8 cellular contexts compared by ENCODE assay signal in genomic region chr12:68745904-68746571, GRCh38. TPM values are rescaled to one million over a fixed set of nuclear protein-coding genes. Genes with fewer than 3 reads are reported as not detected.
A peak's percentile ranks its signal among the peaks of the same experiment; 100 is the strongest.
DNase-seq lines count a peak whose midpoint lies in the region; ATAC-seq and TF ChIP-seq lines count a peak whose summit lies in the region.

TSS of gene SLC35E3 (plus strand) at chr12:68746176. CDS start at chr12:68746378, 202 bp downstream.

- peaks cover 14% of the 10 kb centered on the region for H3K36me3 ChIP-seq in SU-DHL-6 (ENCODE audit: low read length)
- peaks cover 6% of the 10 kb centered on the region for H3K36me3 ChIP-seq in adipocyte (ENCODE audit: control insufficient read depth, insufficient read depth, low read length, severe bottlenecking)
- H3K36me3 ChIP-seq in heart right ventricle, result peaks cover 0 to 51% (median 4%) of the 10 kb centered on the region in 9 donors

- H3K36me3 Mint-ChIP-seq in type B pancreatic cell, result peaks cover 6% of the 10 kb centered on the region

- H3K4me2 ChIP-seq in SU-DHL-6 (ENCODE audit: low read depth, low read length, poor library complexity, severe bottlenecking), result peak within 1 kb of the TSS; percentile 87

- H3K27ac Mint-ChIP-seq in type B pancreatic cell, result peak within 1 kb of the TSS; percentile 89

- H3K9me3 ChIP-seq in SU-DHL-6 (ENCODE audit: insufficient read depth, low read length), result no peaks in the 10 kb centered on the region
- H3K9me3 ChIP-seq in adipocyte (ENCODE audit: control insufficient read depth, low read length), result no peaks in the 10 kb centered on the region
- no peaks in the 10 kb centered on the region for H3K9me3 ChIP-seq in heart right ventricle

- intact Hi-C loops in heart right ventricle (cut with DNase I), result loop anchor here in 6 of 10 donors (1.0 to 10.0 kb wide), 4 partner anchors 59 to 62 kb away; partner anchors contain the start of gene MDM2 (in 5 of the 6)

- TF ChIP-seq CTCF in GM12865 (IDR thresholded peaks at IDR 0.05; ENCODE audit: insufficient read depth, low read depth, low read length, missing control alignments), result no peak
- no peak for TF ChIP-seq CTCF in SU-DHL-6 (IDR thresholded peaks at IDR 0.05; ENCODE audit: insufficient read depth, low read length, poor library complexity, severe bottlenecking)
- TF ChIP-seq CTCF in heart right ventricle (IDR thresholded peaks at IDR 0.05), result no peak
- TF ChIP-seq CTCF in type B pancreatic cell (conservative IDR thresholded peaks at IDR 0.05), result no peak

- ATAC-seq in HG02759 (IDR thresholded peaks at IDR 0.05; ENCODE audit: unreplicated experiment) (peak; percentile 98), heart right ventricle (peak; percentile 100)

- H3K4me3 Mint-ChIP-seq in type B pancreatic cell, result peak within 1 kb of the TSS; percentile 99

- 1% methylated on average over 52 of the region's 52 CpGs for WGBS in heart right ventricle, 2 donors

- peak within 1 kb of the TSS; percentile 81 for H3K4me3 ChIP-seq in GM12865 (ENCODE audit: low read depth, low read length)
- H3K4me3 ChIP-seq in SU-DHL-6 (ENCODE audit: insufficient read depth, low read length, poor library complexity, severe bottlenecking), result peak within 1 kb of the TSS; percentile 62
- peak within 1 kb of the TSS; percentile 88 for H3K4me3 ChIP-seq in adipocyte (ENCODE audit: low read length)
- peak within 1 kb of the TSS; percentile 62 to 88 (median 72) for H3K4me3 ChIP-seq in heart right ventricle

- no peaks in the 10 kb centered on the region for H3K9me3 Mint-ChIP-seq in type B pancreatic cell

- DNase-seq in GM12865 (ENCODE audit: low read depth) (peak; percentile 96), NCI-H1417 (lab: John Stamatoyannopoulos, UW) (peak; percentile 96 to 98 (median 97)), adipocyte (ENCODE audit: low read depth) (peak; percentile 97), heart right ventricle (peak; percentile 91 to 94), pons (ENCODE audit: low spot score) (peak; percentile 94), type B pancreatic cell (ENCODE audit: extremely low spot score, unreplicated experiment) (peak; percentile 92)

- H3K9ac ChIP-seq in SU-DHL-6 (ENCODE audit: low read length) (peak within 1 kb of the TSS; percentile 75), adipocyte (ENCODE audit: low read length) (peak within 1 kb of the TSS; percentile 88)

- no peaks in the 10 kb centered on the region for H3K9me2 ChIP-seq in SU-DHL-6 (replicated peaks; ENCODE audit: insufficient read depth, low read length)

- H3F3A ChIP-seq in SU-DHL-6 (ENCODE audit: insufficient read depth), result peaks cover 35% of the 10 kb centered on the region

- no peaks in the 10 kb centered on the region for H4K20me1 ChIP-seq in SU-DHL-6 (ENCODE audit: low read depth, low read length)

- peaks cover 19% of the 10 kb centered on the region for H3K79me2 ChIP-seq in SU-DHL-6 (ENCODE audit: insufficient read depth, low read length)

- H3K4me1 Mint-ChIP-seq in type B pancreatic cell (ENCODE audit: unreplicated experiment), result peaks cover 17% of the 10 kb centered on the region

- H2AFZ ChIP-seq in SU-DHL-6 (ENCODE audit: low read depth, low read length, severe bottlenecking), result peak within 1 kb of the TSS; percentile 81

- H3K27me3 ChIP-seq in SU-DHL-6 (ENCODE audit: low read length) (no peaks in the 10 kb centered on the region), adipocyte (replicated peaks; ENCODE audit: control insufficient read depth, insufficient read depth, low read length) (no peaks in the 10 kb centered on the region), heart right ventricle (no peaks in the 10 kb centered on the region)

- H3K27me3 Mint-ChIP-seq in type B pancreatic cell, result no peaks in the 10 kb centered on the region

- peaks cover 19% of the 10 kb centered on the region for H3K4me1 ChIP-seq in adipocyte (ENCODE audit: control insufficient read depth, insufficient read depth, low read length)
- H3K4me1 ChIP-seq in heart right ventricle, result peaks cover 0 to 29% (median 17%) of the 10 kb centered on the region in 9 donors

- H3K27ac ChIP-seq in SU-DHL-6 (ENCODE audit: low read depth, low read length) (peak within 1 kb of the TSS; percentile 69), heart right ventricle (peak within 1 kb of the TSS; percentile 41 to 89 (median 79))

RNA-seq across cellular contexts. Expression of gene SLC35E3, which starts in this region (rescaled TPM):
- total RNA-seq in heart right ventricle (1 to 10 TPM; 4.3 to 8.9 (median 6.6) TPM), type B pancreatic cell (ENCODE audit: low replicate concordance) (10.1 and 10.7 TPM in 2 replicates)
- polyA plus RNA-seq in heart right ventricle, result 1 to 10 TPM; 1.8 to 5.8 TPM

Comparison
In these comparisons a context has a peak if more than half of its experiments do, and no peak if none do; other contexts are left out.
1. Peak in every context shown above with its lines: DNase-seq, ATAC-seq, H3K4me3 ChIP-seq and H3K27ac ChIP-seq.